In the genomic region with DNA sequence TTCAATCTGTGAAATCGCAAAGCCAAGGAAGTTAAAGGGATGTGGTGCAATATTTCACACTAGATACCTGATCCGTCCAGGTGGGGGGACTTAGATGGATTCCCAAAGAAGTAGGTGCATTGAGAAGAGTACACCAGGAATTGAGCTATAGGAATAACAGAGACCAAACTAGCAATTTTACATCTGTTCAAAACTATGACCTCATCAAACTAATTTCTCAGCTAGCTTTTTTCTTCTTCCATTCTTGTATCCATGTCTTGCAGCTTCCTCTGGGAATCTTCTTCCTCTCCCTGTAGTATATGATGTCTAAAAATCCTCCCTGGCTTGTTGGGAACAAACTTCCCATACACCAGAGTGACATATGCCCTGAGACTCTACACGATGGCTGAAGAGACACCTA, we compare ENCODE assay signal across 12 cellular contexts.
"Had no signal": no experiment of that assay in that cellular context is flagged by ENCODE, and none has a peak within 500 bp of the region (broad histone marks: within the 10 kb centered on the region; RNA-seq: fewer than 3 reads in every experiment).

No MANE protein-coding gene starts in this region.

- H3K4me3 Mint-ChIP-seq: activated B cell treated with CpG ODN at 0.5 μM for 24 hours; activated naive CD4-positive, alpha-beta T cell treated with anti-CD3 and anti-CD28 coated beads, Interleukin-2, amount 10 ng/mL, durations not matched to agents 7 days and 5 days; stimulated activated memory B cell treated with anti-CD40 and anti-IgM and Interleukin-4, amounts not matched to agents 10 μg/mL and 1 μg/mL and 100 μg/mL, for 72 hours had no signal

- H3K27me3 ChIP-seq: esophagus muscularis mucosa, ovary, tibial artery had no signal

- H3K4me1 Mint-ChIP-seq: activated B cell treated with CpG ODN at 0.5 μM for 24 hours; stimulated activated memory B cell treated with anti-CD40 and anti-IgM and Interleukin-4, amounts not matched to agents 10 μg/mL and 1 μg/mL and 100 μg/mL, for 72 hours had no signal

- H3K27ac Mint-ChIP-seq: activated B cell treated with CpG ODN at 0.5 μM for 24 hours; stimulated activated memory B cell treated with anti-CD40 and anti-IgM and Interleukin-4, amounts not matched to agents 10 μg/mL and 1 μg/mL and 100 μg/mL, for 72 hours had no signal

- H3K9me3 ChIP-seq: esophagus muscularis mucosa, lower lobe of right lung, ovary, tibial artery had no signal

- H3K36me3 ChIP-seq: esophagus muscularis mucosa, lower lobe of right lung, ovary, tibial artery had no signal

- H3K36me3 Mint-ChIP-seq: stimulated activated memory B cell treated with anti-CD40 and anti-IgM and Interleukin-4, amounts not matched to agents 10 μg/mL and 1 μg/mL and 100 μg/mL, for 72 hours had no signal

- DNase-seq: activated B cell treated with CpG ODN at 0.5 μM for 24 hours; activated CD4-positive, alpha-beta T cell treated with anti-CD3 and anti-CD28 coated beads, Interleukin-2, amount 10 ng/mL, durations not matched to agents 24 days and 14 days; activated naive CD4-positive, alpha-beta T cell treated with anti-CD3 and anti-CD28 coated beads, Interleukin-2, amount 10 ng/mL, durations not matched to agents 7 days and 5 days; lower lobe of right lung; ovary; stimulated activated CD4-positive, alpha-beta T cell treated with anti-CD3 and anti-CD28 coated beads, Interleukin-12 subunit alpha, Interleukin-12 subunit beta, amount 100 ng/mL, for 4 hours; tibial artery had no signal

- H3K9me3 Mint-ChIP-seq: stimulated activated memory B cell treated with anti-CD40 and anti-IgM and Interleukin-4, amounts not matched to agents 10 μg/mL and 1 μg/mL and 100 μg/mL, for 72 hours had no signal

- FAIRE-seq: colon, TTC549, urothelium cell line had no signal

- H3K4me1 ChIP-seq: esophagus muscularis mucosa had no signal

- H3K4me3 ChIP-seq: esophagus muscularis mucosa, lower lobe of right lung, ovary, tibial artery had no signal

- H3K27ac ChIP-seq: esophagus muscularis mucosa, lower lobe of right lung, ovary, tibial artery had no signal
